In genomic region chr6:73665686-73666319, GRCh38 we compare ENCODE assay signal across 11 cellular contexts. TPM values are rescaled to one million over a fixed set of nuclear protein-coding genes. Genes with fewer than 3 reads are reported as not detected.
A peak's percentile ranks its signal among the peaks of the same experiment; 100 is the strongest.
DNase-seq lines count a peak whose midpoint lies in the region; ATAC-seq and TF ChIP-seq lines count a peak whose summit lies in the region.
"Had no signal": no experiment of that assay in that cellular context is flagged by ENCODE, and none has a peak within 500 bp of the region (broad histone marks: within the 10 kb centered on the region; RNA-seq: fewer than 3 reads in every experiment).

No MANE protein-coding gene starts in this region.

- H3K27me3 Mint-ChIP-seq in activated T-helper 17 cell treated with anti-CD3 and anti-CD28 coated beads, Interleukin-2, amount 50 U/mL, for 72 hours: peaks cover 27% of the 10 kb centered on the region

- no peaks in the 10 kb centered on the region for H3K9me3 ChIP-seq in thyroid gland
- H3K9me3 ChIP-seq: gastrocnemius medialis had no signal

- intact Hi-C loops in thyroid gland (cut with DNase I): no loop called here

- H3K27ac Mint-ChIP-seq in activated T-helper 17 cell treated with anti-CD3 and anti-CD28 coated beads, Interleukin-2, amount 50 U/mL, for 72 hours: no peak overlapping the region
- H3K27ac Mint-ChIP-seq: activated naive CD8-positive, alpha-beta T cell treated with anti-CD3 and anti-CD28 coated beads, Interleukin-2, amount 10 ng/mL, durations not matched to agents 7 days and 5 days had no signal

- H3K4me3 Mint-ChIP-seq in activated T-helper 17 cell treated with anti-CD3 and anti-CD28 coated beads, Interleukin-2, amount 50 U/mL, for 72 hours: no peak overlapping the region
- H3K4me3 Mint-ChIP-seq: activated naive CD8-positive, alpha-beta T cell treated with anti-CD3 and anti-CD28 coated beads, Interleukin-2, amount 10 ng/mL, durations not matched to agents 7 days and 5 days had no signal

- H3K4me1 ChIP-seq in thyroid gland: no peaks in the 10 kb centered on the region

- H3K4me3 ChIP-seq in thyroid gland (replicated peaks in 1 of 3): no peak overlapping the region
- H3K4me3 ChIP-seq: gastrocnemius medialis had no signal

- H3K4me1 Mint-ChIP-seq in activated T-helper 17 cell treated with anti-CD3 and anti-CD28 coated beads, Interleukin-2, amount 50 U/mL, for 72 hours: peaks cover 4% of the 10 kb centered on the region

- H3K9me3 Mint-ChIP-seq in activated T-helper 17 cell treated with anti-CD3 and anti-CD28 coated beads, Interleukin-2, amount 50 U/mL, for 72 hours: no peaks in the 10 kb centered on the region
- H3K9me3 Mint-ChIP-seq: activated naive CD8-positive, alpha-beta T cell treated with anti-CD3 and anti-CD28 coated beads, Interleukin-2, amount 10 ng/mL, durations not matched to agents 7 days and 5 days had no signal

- no peaks in the 10 kb centered on the region for H3K27me3 ChIP-seq in thyroid gland
- H3K27me3 ChIP-seq: gastrocnemius medialis had no signal

- peak; percentile 58 for ATAC-seq in GM19035 (IDR thresholded peaks at IDR 0.05; ENCODE audit: unreplicated experiment)
- peak; percentile 78 for ATAC-seq in HG03095 (IDR thresholded peaks at IDR 0.05; ENCODE audit: unreplicated experiment)
- peak; percentile 76 for ATAC-seq in activated T-helper 17 cell treated with anti-CD3 and anti-CD28 coated beads, Interleukin-2, amount 50 U/mL, for 72 hours (replicated peaks)
- ATAC-seq: gastrocnemius medialis had no signal

- TF ChIP-seq CTCF in thyroid gland (IDR thresholded peaks at IDR 0.05): no peak

- no peak for TF ChIP-seq POLR2A in thyroid gland (IDR thresholded peaks at IDR 0.05)

- no peaks in the 10 kb centered on the region for H3K36me3 Mint-ChIP-seq in activated T-helper 17 cell treated with anti-CD3 and anti-CD28 coated beads, Interleukin-2, amount 50 U/mL, for 72 hours (ENCODE audit: low read depth)
- H3K36me3 Mint-ChIP-seq: activated naive CD8-positive, alpha-beta T cell treated with anti-CD3 and anti-CD28 coated beads, Interleukin-2, amount 10 ng/mL, durations not matched to agents 7 days and 5 days had no signal

- WGBS in thyroid gland, 2 donors: 54 to 69% methylated on average over 3 of the region's 3 CpGs

- no peak overlapping the region for H3K27ac ChIP-seq in thyroid gland
- H3K27ac ChIP-seq: gastrocnemius medialis had no signal

- DNase-seq in A172 (ENCODE audit: low spot score) (peak; percentile 29), putamen (ENCODE audit: low spot score) (no peak), GOT3 (lab: John Stamatoyannopoulos, UW) (no peak), thyroid gland (no peak)
- no peak for DNase-seq in NK-92 treated with Interleukin-12 subunit alpha and Interleukin-12 subunit beta, amount 100 ng/mL, for 24 hours (lab: John Stamatoyannopoulos, UW)
- DNase-seq: activated naive CD8-positive, alpha-beta T cell treated with anti-CD3 and anti-CD28 coated beads, Interleukin-2, amount 10 ng/mL, durations not matched to agents 7 days and 5 days; gastrocnemius medialis; NCI-H1092 had no signal

- no peaks in the 10 kb centered on the region for H3K36me3 ChIP-seq in thyroid gland
- H3K36me3 ChIP-seq: gastrocnemius medialis had no signal

RNA-seq across cellular contexts. Expression of gene SLC17A5, which starts 12.0 kb away (rescaled TPM):
- total RNA-seq in A172 (2014; rRNA removed; shearing (Covaris generic)): 13.0 and 15.3 TPM in 2 replicates
- 1 to 10 TPM; 4.8 to 6.4 TPM for total RNA-seq in activated T-helper 17 cell treated with anti-CD3 and anti-CD28 coated beads, Interleukin-2, amount 50 U/mL, for 72 hours
- total RNA-seq in thyroid gland: 100 to 1,000 TPM in 3 of 4 donors, 10 to 100 TPM in 1; 96.3 to 184 (median 159) TPM

RNA-seq across cellular contexts. Expression of gene CD109, which starts 30.2 kb away (rescaled TPM):
- total RNA-seq in A172 (2014; rRNA removed; shearing (Covaris generic)): 18.4 and 24.3 TPM in 2 replicates
- total RNA-seq in activated T-helper 17 cell treated with anti-CD3 and anti-CD28 coated beads, Interleukin-2, amount 50 U/mL, for 72 hours: 10 to 100 TPM; 10.4 to 21.5 TPM
- total RNA-seq in thyroid gland: 1 to 10 TPM; 2.2 to 6.2 (median 4.3) TPM
